ENCODE assay signal across 8 cellular contexts in the genomic region with DNA sequence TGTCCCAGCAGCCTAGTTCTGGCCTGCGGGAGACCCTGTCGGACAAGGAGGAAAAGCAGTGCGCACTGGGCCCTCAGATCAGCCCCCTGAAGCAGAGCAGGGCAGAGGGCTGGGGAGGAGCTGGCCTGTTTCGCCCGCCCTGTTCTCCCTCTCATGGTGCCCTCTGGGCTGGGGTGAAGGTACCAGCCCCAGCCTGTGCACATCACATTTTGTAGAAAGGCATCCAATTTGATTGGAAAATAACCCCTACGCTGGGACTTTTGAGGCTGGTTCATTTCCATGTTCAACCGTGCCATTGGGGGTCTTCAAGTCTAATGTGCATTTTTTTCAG. TPM values are rescaled to one million over a fixed set of nuclear protein-coding genes. Genes with fewer than 3 reads are reported as not detected.
DNase-seq lines count a peak whose midpoint lies in the region; ATAC-seq and TF ChIP-seq lines count a peak whose summit lies in the region.

No MANE protein-coding gene starts in this region.

- H3K36me3 ChIP-seq in HUES48 (ENCODE audit: control insufficient read depth, insufficient read depth, low read length) (peaks cover 3% of the 10 kb centered on the region; the same call in 1 of the 2 replicates), brain microvascular endothelial cell (replicated peaks) (no peaks in the 10 kb centered on the region), mucosa of descending colon (ENCODE audit: low read depth) (no peaks in the 10 kb centered on the region)

- peaks cover 26% of the 10 kb centered on the region for H3K4me1 ChIP-seq in HUES48 (ENCODE audit: control insufficient read depth, insufficient read depth, low read length)
- H3K4me1 ChIP-seq in mucosa of descending colon (ENCODE audit: low read depth) = peaks cover 31% of the 10 kb centered on the region

- H3K27me3 ChIP-seq in HUES48 (ENCODE audit: control insufficient read depth, insufficient read depth, low read length) (no peaks in the 10 kb centered on the region), brain microvascular endothelial cell (replicated peaks) (no peaks in the 10 kb centered on the region)

- H3K4me3 ChIP-seq in AG09309 (ENCODE audit: control insufficient read depth, low read depth, low read length) (peak overlapping the region; percentile 63), HUES48 (ENCODE audit: low read depth, low read length) (peak overlapping the region; percentile 98), brain microvascular endothelial cell (ENCODE audit: low read depth, low read length) (peak overlapping the region; percentile 89), mucosa of descending colon (no peak overlapping the region)

- ATAC-seq in mucosa of descending colon (peak; percentile 1), GM19397 (IDR thresholded peaks at IDR 0.05; ENCODE audit: unreplicated experiment) (no peak)

- TF ChIP-seq CTCF in AG09309 (IDR thresholded peaks at IDR 0.05; ENCODE audit: control insufficient read depth, insufficient read depth, low read depth, low read length, missing control alignments) = no peak
- TF ChIP-seq CTCF in brain microvascular endothelial cell (IDR thresholded peaks at IDR 0.05; ENCODE audit: low read depth, low read length, missing control alignments) = no peak
- no peak for TF ChIP-seq CTCF in mucosa of descending colon (IDR thresholded peaks at IDR 0.05)

- peak overlapping the region; percentile 90 for H3K27ac ChIP-seq in HUES48 (ENCODE audit: low read depth, low read length)
- H3K27ac ChIP-seq in brain microvascular endothelial cell = peak overlapping the region; percentile 33

- in situ Hi-C loops in brain microvascular endothelial cell (cut with HindIII; ENCODE audit: low pct_ligation_motif_present, low sequenced_read_pairs) = no loop called here

- H3K9ac ChIP-seq in HUES48 (ENCODE audit: low read depth, low read length) = peak overlapping the region; percentile 91

- intact Hi-C loops in mucosa of descending colon (cut with DNase I, micrococcal nuclease) (no loop called here), posterior cingulate gyrus (cut with DNase I) (no loop called here)

- no peaks in the 10 kb centered on the region for H3K9me3 ChIP-seq in HUES48 (ENCODE audit: control insufficient read depth, insufficient read depth, low read length)
- H3K9me3 ChIP-seq in mucosa of descending colon = no peaks in the 10 kb centered on the region

- DNase-seq in AG09309 (ENCODE audit: low read depth) (no peak), brain microvascular endothelial cell (no peak), mucosa of descending colon (no peak), posterior cingulate gyrus (no peak), DMS114 treated with DMSO at 0.1 percent for 48 hours (lab: John Stamatoyannopoulos, UW; ENCODE audit: unreplicated experiment) (no peak), mesenteric fat pad (ENCODE audit: low spot score) (no peak)

RNA-seq across cellular contexts. Expression of a gene that starts 0.8 kb away (rescaled TPM):
- total RNA-seq in mucosa of descending colon = 100 to 1,000 TPM in 1 of 3 donors, 10 to 100 TPM in 2; 94.0 to 116 (median 99.8) TPM
- 96.1 TPM for total RNA-seq in mesenteric fat pad
